Comparison of ENCODE assay signal across 9 cellular contexts in the genomic region with DNA sequence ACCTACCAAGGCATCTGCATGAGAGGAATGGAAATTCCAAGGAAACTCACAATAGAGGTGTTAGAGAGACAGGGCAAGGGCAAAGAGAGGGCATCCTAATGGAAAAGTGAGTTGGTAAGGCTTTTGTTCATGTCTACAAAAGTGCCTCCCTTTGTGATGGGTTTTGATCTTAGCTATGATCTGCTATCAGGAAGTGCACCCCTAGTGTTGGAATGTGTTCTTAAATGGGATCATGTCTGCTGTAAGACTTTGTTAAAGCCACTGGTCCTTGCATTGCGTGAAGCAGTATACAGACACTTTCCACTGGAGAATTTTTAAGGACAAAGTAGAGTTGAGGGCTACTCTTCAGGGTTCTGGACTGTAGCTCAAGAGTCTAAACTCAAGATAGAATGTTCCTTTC.
DNase-seq lines count a peak whose midpoint lies in the region; FAIRE-seq and TF ChIP-seq lines count a peak whose summit lies in the region.
"Had no signal": no experiment of that assay in that cellular context is flagged by ENCODE, and none has a peak within 500 bp of the region (broad histone marks: within the 10 kb centered on the region; RNA-seq: fewer than 3 reads in every experiment).

No MANE protein-coding gene starts in this region.

- DNase-seq in SKM-1 treated with dmso at 0.1 percent for 144 hours (lab: John Stamatoyannopoulos, UW; ENCODE audit: unreplicated experiment) (peak; percentile 13), SKM-1 (lab: John Stamatoyannopoulos, UW; ENCODE audit: unreplicated experiment) (no peak), NAMALWA (ENCODE audit: low spot score) (peak; percentile 40), H1 (ENCODE audit: low read depth in 1 of 2, low spot score in 2 of 2) (no peak), GM19238 (ENCODE audit: insufficient read length, low spot score) (no peak)
- DNase-seq in stimulated activated CD4-positive, alpha-beta T cell treated with anti-CD3 and anti-CD28 coated beads, Interleukin-1b, Interleukin-23, amount 100 ng/mL, for 48 hours: no peak
- DNase-seq in activated T-cell treated with anti-CD3 and anti-CD28 coated beads, Interleukin-2, amount 50 U/mL, for 1 hour: no peak

- no peak overlapping the region for H2BK15ac ChIP-seq in H1 (ENCODE audit: low read length)

- no peak overlapping the region for H3K23ac ChIP-seq in H1 (ENCODE audit: insufficient read length)

- H3K23me2 ChIP-seq in H1 (ENCODE audit: low read depth, low read length): no peaks in the 10 kb centered on the region; the same call in 1 of the 2 replicates

- no peak overlapping the region for H3K4ac ChIP-seq in H1 (replicated peaks; ENCODE audit: insufficient read length, low read depth, low read length)

- H3K14ac ChIP-seq in H1 (ENCODE audit: insufficient read length): no peak overlapping the region

- H3K79me1 ChIP-seq in H1 (ENCODE audit: low read depth, low read length): no peaks in the 10 kb centered on the region

- no peak overlapping the region for H4K91ac ChIP-seq in H1 (replicated peaks; ENCODE audit: insufficient read length, low read length)

- no peak overlapping the region for H2BK12ac ChIP-seq in H1 (ENCODE audit: low read depth, low read length)

- H2BK20ac ChIP-seq in H1 (ENCODE audit: low read length): no peak overlapping the region

- no peak for TF ChIP-seq EP300 in H1 (IDR thresholded peaks at IDR 0.05; ENCODE audit: borderline replicate concordance in 1 of 2, low read depth in 2 of 2, low read length in 2 of 2)

- H2AK5ac ChIP-seq in H1 (ENCODE audit: low read depth, low read length): no peak overlapping the region

- H3K4me3 ChIP-seq in H1 (ENCODE audit: extremely low read depth in 1 of 4, insufficient read depth in 2 of 4, low read depth in 3 of 4, low read length in 4 of 4) (no peak overlapping the region), skeletal muscle tissue (ENCODE audit: low read length in 3 of 3) (no peak overlapping the region)
- H3K4me3 ChIP-seq: BLaER1 had no signal

- 86% methylated on average over 1 of the region's 1 CpG; no CpG with 5 or more reads in 1 of the 2 experiments for WGBS in H1 (ENCODE audit: extremely low coverage in 1 of 2, insufficient coverage in 1 of 2, insufficient read length in 1 of 2, insufficient replicate concordance in 2 of 2, low coverage in 1 of 2, low lambda C conversion rate in 2 of 2, missing lambda C conversion rate in 1 of 2), 2 experiments

- H2AFZ ChIP-seq in H1 (ENCODE audit: low read length): no peak overlapping the region

- TF ChIP-seq CTCF in H1 (IDR thresholded peaks at IDR 0.05; ENCODE audit: control extremely low read depth in 1 of 3, insufficient read depth in 1 of 3, low read depth in 1 of 3, low read length in 3 of 3): peak in 2 of 3 experiments; percentile 14 to 53; a peak in 2 of 4 replicates

- no peaks in the 10 kb centered on the region for H3K36me3 ChIP-seq in H1 (ENCODE audit: control insufficient read depth in 2 of 4, insufficient read depth in 4 of 4, low read length in 3 of 4)
- no peaks in the 10 kb centered on the region for H3K36me3 ChIP-seq in skeletal muscle tissue (ENCODE audit: control insufficient read depth in 3 of 3, insufficient read depth in 3 of 3, low read length in 3 of 3)

- CTCF ChIA-PET in H1 (lab: Charles Lee; ENCODE audit: partially characterized antibody): interaction anchor here (0.6 to 2.3 kb wide), 15 partner anchors 10 to 303 kb away, joined by 3 to 9 read pairs (median 5); no protein-coding TSS in a partner anchor

- peaks cover 0 to 9% of the 10 kb centered on the region in 2 experiments; a peak in 2 of 4 replicates for H3K79me2 ChIP-seq in H1 (ENCODE audit: control insufficient read depth in 1 of 2, insufficient read depth in 2 of 2, low read length in 2 of 2)

- peak in 1 of 2 experiments; percentile 6; a peak in 1 of 4 replicates for TF ChIP-seq RAD21 in H1 (IDR thresholded peaks at IDR 0.05 in 1 of 2, conservative IDR thresholded peaks at IDR 0.05 in 1 of 2; ENCODE audit: low read depth in 2 of 2, low read length in 2 of 2)

- no peak overlapping the region for H3K56ac ChIP-seq in H1 (replicated peaks; ENCODE audit: insufficient read length, low read depth, low read length)

- H3K9ac ChIP-seq in H1 (replicated peaks in 1 of 4; ENCODE audit: extremely low read depth in 1 of 4, low read depth in 3 of 4, low read length in 3 of 4) (no peak overlapping the region), skeletal muscle tissue (ENCODE audit: low read depth in 1 of 3, low read length in 3 of 3) (no peak overlapping the region)
- H3K9ac ChIP-seq: BLaER1 had no signal

- no peak overlapping the region for H4K5ac ChIP-seq in H1 (ENCODE audit: insufficient read length, low read depth, low read length)

- H3K4me2 ChIP-seq in H1 (ENCODE audit: insufficient read depth in 1 of 2, low read depth in 2 of 2, low read length in 2 of 2): no peak overlapping the region
- H3K4me2 ChIP-seq: BLaER1 had no signal

- TF ChIP-seq POLR2A in H1 (IDR thresholded peaks at IDR 0.05; ENCODE audit: control extremely low read depth in 1 of 2, low read depth in 2 of 2, low read length in 2 of 2): no peak

- H3K4me1 ChIP-seq in H1 (replicated peaks in 1 of 4; ENCODE audit: control insufficient read depth in 3 of 4, insufficient read depth in 4 of 4, low read length in 3 of 4) (peaks cover 3 to 12% (median 8%) of the 10 kb centered on the region in 4 experiments), skeletal muscle tissue (ENCODE audit: control insufficient read depth in 3 of 3, insufficient read depth in 3 of 3, low read length in 3 of 3) (peaks cover 17 to 29% (median 21%) of the 10 kb centered on the region in 3 donors)

- no peaks in the 10 kb centered on the region for H3K27me3 ChIP-seq in H1 (replicated peaks in 1 of 4; ENCODE audit: control insufficient read depth in 3 of 4, extremely low read depth in 1 of 4, insufficient read depth in 3 of 4, low read length in 3 of 4)
- no peaks in the 10 kb centered on the region for H3K27me3 ChIP-seq in skeletal muscle tissue (ENCODE audit: control insufficient read depth in 3 of 3, insufficient read depth in 3 of 3, low read length in 3 of 3)
- H3K27me3 ChIP-seq: BLaER1 had no signal

- no peak overlapping the region for H2BK5ac ChIP-seq in H1 (ENCODE audit: low read depth, low read length)

- H4K8ac ChIP-seq in H1 (ENCODE audit: extremely low read depth, insufficient read depth, low read length): no peak overlapping the region

- POLR2A ChIA-PET in H1 (lab: Charles Lee; ENCODE audit: partially characterized antibody): interaction anchor here (0.6 to 0.8 kb wide), 2 partner anchors 58 to 598 kb away, joined by 3 read pairs; no protein-coding TSS in a partner anchor

- FAIRE-seq in H1 (lab: Jason Lieb, UNC): no peak

- no peaks in the 10 kb centered on the region for H3K9me3 ChIP-seq in H1 (ENCODE audit: insufficient read depth in 2 of 2, low read depth in 1 of 2, low read length in 1 of 2)
- H3K9me3 ChIP-seq in skeletal muscle tissue (ENCODE audit: control insufficient read depth in 3 of 3, low read length in 3 of 3): no peaks in the 10 kb centered on the region

- no peak overlapping the region for H3K27ac ChIP-seq in H1 (ENCODE audit: low read depth, low read length)
- H3K27ac ChIP-seq in skeletal muscle tissue (ENCODE audit: low read depth, low read length): peak overlapping the region; percentile 66
- H3K27ac ChIP-seq: BLaER1 had no signal

- H4K20me1 ChIP-seq in H1 (replicated peaks in 1 of 2; ENCODE audit: control insufficient read depth in 1 of 2, insufficient read depth in 2 of 2, low read length in 2 of 2): no peaks in the 10 kb centered on the region
- H4K20me1 ChIP-seq: BLaER1 had no signal

- H2BK120ac ChIP-seq in H1 (replicated peaks; ENCODE audit: low read depth, low read length): no peak overlapping the region

- no peak overlapping the region for H3K18ac ChIP-seq in H1 (ENCODE audit: extremely low read depth, low read length)

TF ChIP-seq in H1, 55 proteins besides CTCF, POLR2A, EP300 and RAD21:
- no peak for TF ChIP-seq CTBP2 (IDR thresholded peaks at IDR 0.05; ENCODE audit: borderline replicate concordance, insufficient read depth, insufficient read length, low read length)
- peak; percentile 82 for TF ChIP-seq TEAD4 (IDR thresholded peaks at IDR 0.05; ENCODE audit: low read depth, low read length)

Comparison
In these comparisons a context has a peak if more than half of its experiments do, and no peak if none do; other contexts are left out.
1. DNase-seq: peak in SKM-1 treated with dmso at 0.1 percent for 144 hours (single experiment) and NAMALWA (single experiment); none in SKM-1 (single experiment), H1 (0 of 2), GM19238 (single experiment), stimulated activated CD4-positive, alpha-beta T cell treated with anti-CD3 and anti-CD28 coated beads, Interleukin-1b, Interleukin-23, amount 100 ng/mL, for 48 hours (single experiment) and activated T-cell treated with anti-CD3 and anti-CD28 coated beads, Interleukin-2, amount 50 U/mL, for 1 hour (single experiment).